Comparison of ENCODE assay signal across 8 cellular contexts in the genomic region with DNA sequence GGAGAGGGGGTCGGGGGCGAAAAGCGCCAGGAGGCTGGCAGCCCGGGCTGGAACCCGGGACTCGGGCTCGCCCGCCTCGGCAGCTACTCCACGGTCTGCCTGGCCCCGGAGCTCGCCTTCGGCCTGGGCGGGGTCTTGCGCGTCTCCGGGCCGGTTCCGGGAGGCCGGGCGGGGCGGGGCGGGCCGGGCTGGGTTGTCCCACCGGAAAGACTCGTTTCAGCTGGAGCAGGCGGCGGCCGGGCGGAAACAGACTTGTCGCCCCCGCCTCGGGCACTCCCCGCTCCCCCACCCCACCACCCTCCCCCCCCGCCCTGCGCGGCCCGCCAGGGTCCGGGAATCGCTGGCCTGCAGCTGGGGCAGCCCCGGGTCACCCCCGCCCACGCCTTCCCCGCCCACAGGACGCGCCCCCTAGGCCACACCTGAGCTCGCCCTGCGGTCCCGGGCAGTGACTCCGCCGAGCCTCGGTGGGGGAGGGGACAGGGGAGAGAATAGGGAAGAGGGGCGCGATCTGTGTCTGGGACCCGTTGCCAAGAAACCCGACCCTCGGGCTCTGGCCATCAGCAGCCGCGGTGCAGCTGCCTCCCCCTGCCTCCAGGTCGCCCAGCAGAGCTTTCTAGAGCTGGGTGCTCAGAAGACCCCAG.
DNase-seq lines count a peak whose midpoint lies in the region; ATAC-seq and TF ChIP-seq lines count a peak whose summit lies in the region.

No MANE protein-coding gene starts in this region.

- H3K9me3 ChIP-seq in effector memory CD4-positive, alpha-beta T cell (ENCODE audit: control insufficient read depth, low read length), result no peaks in the 10 kb centered on the region

- peaks cover 9% of the 10 kb centered on the region for H3K4me1 Mint-ChIP-seq in activated T-cell treated with anti-CD3 and anti-CD28 coated beads, Interleukin-2, amount 50 U/mL, for 24 hours (ENCODE audit: low read depth)

- no peak overlapping the region for H3K27ac Mint-ChIP-seq in activated T-cell treated with anti-CD3 and anti-CD28 coated beads, Interleukin-2, amount 50 U/mL, for 24 hours

- no peak for TF ChIP-seq POLR2A in erythroblast (IDR thresholded peaks at IDR 0.05; ENCODE audit: low read length)

- no peaks in the 10 kb centered on the region for H3K9me3 Mint-ChIP-seq in activated T-cell treated with anti-CD3 and anti-CD28 coated beads, Interleukin-2, amount 50 U/mL, for 24 hours

- no peaks in the 10 kb centered on the region for H3K36me3 ChIP-seq in effector memory CD4-positive, alpha-beta T cell (ENCODE audit: control insufficient read depth, insufficient read depth, low read length)
- no peaks in the 10 kb centered on the region for H3K36me3 ChIP-seq in urinary bladder (ENCODE audit: insufficient read depth)

- H3K4me1 ChIP-seq in effector memory CD4-positive, alpha-beta T cell (ENCODE audit: control insufficient read depth, insufficient read depth, low read length, poor library complexity, severe bottlenecking), result peaks cover 12% of the 10 kb centered on the region
- no peaks in the 10 kb centered on the region for H3K4me1 ChIP-seq in urinary bladder (ENCODE audit: insufficient read depth)

- no peak for ATAC-seq in HG03565 (IDR thresholded peaks at IDR 0.05; ENCODE audit: unreplicated experiment)

- H3K36me3 Mint-ChIP-seq in activated T-cell treated with anti-CD3 and anti-CD28 coated beads, Interleukin-2, amount 50 U/mL, for 24 hours (ENCODE audit: low read depth), result no peaks in the 10 kb centered on the region

- no peak overlapping the region for H3K27ac ChIP-seq in effector memory CD4-positive, alpha-beta T cell (ENCODE audit: insufficient read depth, low read length, poor library complexity, severe bottlenecking)
- H3K27ac ChIP-seq in urinary bladder (ENCODE audit: low read depth), result no peak overlapping the region

- WGBS in urinary bladder, result 1% methylated on average over 59 of the region's 60 CpGs

- H3K27me3 ChIP-seq in effector memory CD4-positive, alpha-beta T cell (replicated peaks; ENCODE audit: control insufficient read depth, insufficient read depth, low read length, poor library complexity, severe bottlenecking), result peaks cover 27% of the 10 kb centered on the region

- peak overlapping the region; percentile 31 for H3K4me3 Mint-ChIP-seq in activated T-cell treated with anti-CD3 and anti-CD28 coated beads, Interleukin-2, amount 50 U/mL, for 24 hours

- H3K4me3 ChIP-seq in effector memory CD4-positive, alpha-beta T cell (ENCODE audit: insufficient read depth, low read depth, low read length, poor library complexity, severe bottlenecking), result peak overlapping the region; percentile 37
- peak overlapping the region; percentile 56 for H3K4me3 ChIP-seq in urinary bladder (ENCODE audit: low read depth, low read length)

- H3K27me3 Mint-ChIP-seq in activated T-cell treated with anti-CD3 and anti-CD28 coated beads, Interleukin-2, amount 50 U/mL, for 24 hours, result peaks cover 69% of the 10 kb centered on the region

- no peak for DNase-seq in activated T-cell treated with anti-CD3 and anti-CD28 coated beads, Interleukin-2, amount 50 U/mL, for 24 hours
- DNase-seq in activated T-cell treated with anti-CD3 and anti-CD28 coated beads, Interleukin-2, amount 50 U/mL, for 1 hour, result no peak
- no peak for DNase-seq in effector memory CD4-positive, alpha-beta T cell
- DNase-seq in lung microvascular endothelial cell (ENCODE audit: low read depth in 2 of 2) (peak; percentile 9 to 45), erythroblast (lab: John Stamatoyannopoulos, UW) (no peak)
- no peak for DNase-seq in central memory CD4-positive, alpha-beta T cell

Comparison
In these comparisons a context has a peak if more than half of its experiments do, and no peak if none do; other contexts are left out.
1. DNase-seq: peak in lung microvascular endothelial cell (2 of 2); none in activated T-cell treated with anti-CD3 and anti-CD28 coated beads, Interleukin-2, amount 50 U/mL, for 24 hours (single experiment), activated T-cell treated with anti-CD3 and anti-CD28 coated beads, Interleukin-2, amount 50 U/mL, for 1 hour (single experiment), effector memory CD4-positive, alpha-beta T cell (0 of 3), erythroblast (0 of 2) and central memory CD4-positive, alpha-beta T cell (single experiment).